In the genomic region with DNA sequence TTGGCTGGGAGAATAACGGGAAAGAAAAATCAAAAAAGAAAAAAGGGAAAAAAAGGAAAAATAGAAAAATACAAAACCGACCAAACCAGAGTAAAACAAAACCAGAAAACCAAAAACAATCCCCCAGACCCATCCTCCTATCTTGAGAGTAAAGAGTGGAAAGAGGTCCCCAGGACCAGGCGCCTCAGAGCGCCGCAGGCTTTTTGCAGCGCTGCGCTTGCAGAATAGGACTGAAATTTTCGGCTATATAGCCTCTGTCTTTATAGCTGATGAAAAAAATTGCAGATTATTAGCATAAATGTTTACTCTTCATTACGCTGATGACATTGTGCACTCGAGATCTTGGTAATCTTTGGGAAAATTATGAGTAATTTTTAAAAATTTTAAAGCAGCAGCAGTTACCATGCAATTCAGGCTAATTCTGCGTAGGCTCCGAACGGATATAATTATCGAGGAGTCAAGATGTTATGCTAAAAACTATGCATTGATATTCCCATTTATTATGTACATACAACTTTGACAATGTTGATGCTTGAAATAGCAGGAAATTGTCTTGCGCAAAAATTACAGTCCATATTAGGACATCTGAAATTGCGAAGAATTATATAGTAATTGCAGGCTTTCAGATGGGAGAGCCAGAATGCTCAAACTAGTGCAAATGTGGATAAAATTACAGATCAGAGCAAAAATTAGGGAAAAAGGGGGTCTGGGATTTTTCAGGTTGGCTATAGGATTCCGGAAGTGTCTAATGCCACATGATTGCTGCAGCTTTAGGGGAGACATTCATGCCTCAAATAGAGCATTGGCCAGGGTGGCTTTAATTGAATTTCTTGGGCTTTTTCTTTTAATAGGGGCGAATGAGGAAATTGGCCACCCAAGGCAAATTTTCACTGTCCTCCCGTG, we compare ENCODE assay signal across 1 cellular context.
TF ChIP-seq lines count a peak whose summit lies in the region.

No MANE protein-coding gene starts in this region.

TF ChIP-seq in K562, 482 proteins besides CTCF, POLR2A, EP300 and RAD21 (continued from another document):
- TF ChIP-seq, protein P1, sequence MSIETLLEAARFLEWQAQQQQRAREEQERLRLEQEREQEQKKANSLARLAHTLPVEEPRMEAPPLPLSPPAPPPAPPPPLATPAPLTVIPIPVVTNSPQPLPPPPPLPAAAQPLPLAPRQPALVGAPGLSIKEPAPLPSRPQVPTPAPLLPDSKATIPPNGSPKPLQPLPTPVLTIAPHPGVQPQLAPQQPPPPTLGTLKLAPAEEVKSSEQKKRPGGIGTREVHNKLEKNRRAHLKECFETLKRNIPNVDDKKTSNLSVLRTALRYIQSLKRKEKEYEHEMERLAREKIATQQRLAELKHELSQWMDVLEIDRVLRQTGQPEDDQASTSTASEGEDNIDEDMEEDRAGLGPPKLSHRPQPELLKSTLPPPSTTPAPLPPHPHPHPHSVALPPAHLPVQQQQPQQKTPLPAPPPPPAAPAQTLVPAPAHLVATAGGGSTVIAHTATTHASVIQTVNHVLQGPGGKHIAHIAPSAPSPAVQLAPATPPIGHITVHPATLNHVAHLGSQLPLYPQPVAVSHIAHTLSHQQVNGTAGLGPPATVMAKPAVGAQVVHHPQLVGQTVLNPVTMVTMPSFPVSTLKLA (conservative IDR thresholded peaks at IDR 0.05) = no peak
- no peak for TF ChIP-seq CBFB (CRISPR knock-in tag; IDR thresholded peaks at IDR 0.05)
TF ChIP-seq in K562: peak in this region for 10.
